2 cellular contexts compared by ENCODE assay signal in genomic region chr19:46297700-46298476, GRCh38.
TF ChIP-seq lines count a peak whose summit lies in the region.

No MANE protein-coding gene starts in this region.

TF ChIP-seq in A549, 52 proteins besides CTCF, POLR2A, EP300 and RAD21 (continued from another document):
- TF ChIP-seq REST (IDR thresholded peaks at IDR 0.05) (no peak), CEBPB (IDR thresholded peaks at IDR 0.05) (no peak), RFX5 (IDR thresholded peaks at IDR 0.05) (no peak), CHD4 (IDR thresholded peaks at IDR 0.05; ENCODE audit: borderline replicate concordance) (no peak), NFE2L2 (conservative IDR thresholded peaks at IDR 0.05; ENCODE audit: low read length) (no peak), MAFK (IDR thresholded peaks at IDR 0.05; ENCODE audit: partially characterized antibody) (no peak)

TF ChIP-seq in SK-N-SH, 30 proteins besides CTCF, POLR2A, EP300 and RAD21 (continued from another document):
- TF ChIP-seq REST (IDR thresholded peaks at IDR 0.05; ENCODE audit: low read depth, low read length) (no peak), RXRA (IDR thresholded peaks at IDR 0.05; ENCODE audit: borderline replicate concordance, low read depth) (no peak), USF2 (IDR thresholded peaks at IDR 0.05; ENCODE audit: borderline replicate concordance, low read depth, low read length) (no peak), RCOR1 (IDR thresholded peaks at IDR 0.05; ENCODE audit: low read length) (no peak), TEAD4 (IDR thresholded peaks at IDR 0.05; ENCODE audit: borderline replicate concordance, insufficient read depth) (no peak), GATA2 (CRISPR knock-in tag; IDR thresholded peaks at IDR 0.05) (no peak), MXI1 (IDR thresholded peaks at IDR 0.05; ENCODE audit: low read depth, low read length) (no peak), FOXJ3 (CRISPR knock-in tag; IDR thresholded peaks at IDR 0.05) (no peak), NFIC (IDR thresholded peaks at IDR 0.05; ENCODE audit: borderline replicate concordance) (no peak), PBX3 (IDR thresholded peaks at IDR 0.05) (no peak), IRF3 (IDR thresholded peaks at IDR 0.05; ENCODE audit: low read depth, low read length) (no peak), EZH2phosphoT487 (IDR thresholded peaks at IDR 0.05; ENCODE audit: borderline replicate concordance, low read depth) (no peak), ZBTB33 (IDR thresholded peaks at IDR 0.05; ENCODE audit: borderline replicate concordance, low read depth) (no peak)
